Comparison of ENCODE assay signal across 8 cellular contexts in genomic region chr5:55306641-55307382, GRCh38. TPM values are rescaled to one million over a fixed set of nuclear protein-coding genes. Genes with fewer than 3 reads are reported as not detected.
DNase-seq lines count a peak whose midpoint lies in the region; ATAC-seq and TF ChIP-seq lines count a peak whose summit lies in the region.

No MANE protein-coding gene starts in this region.

- H3K27ac ChIP-seq in brain microvascular endothelial cell (peak overlapping the region; percentile 95), lung (ENCODE audit: low read depth in 1 of 2, low read length in 1 of 2) (peak overlapping the region; percentile 78 to 98)

- H3K36me3 ChIP-seq in brain microvascular endothelial cell (replicated peaks) (no peaks in the 10 kb centered on the region), lung (ENCODE audit: control insufficient read depth in 2 of 2, insufficient read depth in 2 of 2, low read length in 2 of 2) (peaks cover 0 to 1% of the 10 kb centered on the region in 2 donors)

- no peaks in the 10 kb centered on the region for H3K27me3 Mint-ChIP-seq in activated naive CD8-positive, alpha-beta T cell treated with anti-CD3 and anti-CD28 coated beads, Interleukin-2, amount 50 U/mL, for 24 hours

- DNase-seq in GM12864 (ENCODE audit: low read depth) = no peak
- peak; percentile 6 for DNase-seq in brain microvascular endothelial cell
- DNase-seq in lung (ENCODE audit: low spot score) = no peak
- no peak for DNase-seq in activated CD4-positive, alpha-beta T cell treated with anti-CD3 and anti-CD28 coated beads for 4 hours
- DNase-seq in COR-L47 (lab: John Stamatoyannopoulos, UW) = no peak
- DNase-seq in 8988T = no peak
- no peak for DNase-seq in activated naive CD8-positive, alpha-beta T cell treated with anti-CD3 and anti-CD28 coated beads, Interleukin-2, amount 50 U/mL, for 24 hours

- peaks cover 2 to 38% of the 10 kb centered on the region in 2 donors for H3K4me1 ChIP-seq in lung (ENCODE audit: control insufficient read depth in 2 of 2, insufficient read depth in 2 of 2, low read length in 2 of 2)

- peaks cover 18% of the 10 kb centered on the region for H3K36me3 Mint-ChIP-seq in activated naive CD8-positive, alpha-beta T cell treated with anti-CD3 and anti-CD28 coated beads, Interleukin-2, amount 50 U/mL, for 24 hours (ENCODE audit: low read depth)

- peaks cover 24% of the 10 kb centered on the region for H3K4me1 Mint-ChIP-seq in activated naive CD8-positive, alpha-beta T cell treated with anti-CD3 and anti-CD28 coated beads, Interleukin-2, amount 50 U/mL, for 24 hours

- no peaks in the 10 kb centered on the region for H3K9me3 ChIP-seq in lung (ENCODE audit: control insufficient read depth in 2 of 2, insufficient read depth in 1 of 2, low read length in 1 of 2)

- peak overlapping the region; percentile 79 for H3K4me3 ChIP-seq in GM12864 (ENCODE audit: low read depth, low read length)
- H3K4me3 ChIP-seq in brain microvascular endothelial cell (ENCODE audit: low read depth, low read length) = peak overlapping the region; percentile 89
- H3K4me3 ChIP-seq in lung = peak overlapping the region; percentile 92

- TF ChIP-seq CTCF in GM12864 (IDR thresholded peaks at IDR 0.05; ENCODE audit: low read depth, low read length, missing control alignments) (no peak), brain microvascular endothelial cell (IDR thresholded peaks at IDR 0.05; ENCODE audit: low read depth, low read length, missing control alignments) (no peak), lung (IDR thresholded peaks at IDR 0.05; ENCODE audit: control extremely low read depth, extremely low read depth) (no peak)

- WGBS in lung, 2 donors = 12 to 25% methylated on average over 12 of the region's 12 CpGs

- no peak overlapping the region for H3K27ac Mint-ChIP-seq in activated naive CD8-positive, alpha-beta T cell treated with anti-CD3 and anti-CD28 coated beads, Interleukin-2, amount 50 U/mL, for 24 hours

- H3K9me3 Mint-ChIP-seq in activated naive CD8-positive, alpha-beta T cell treated with anti-CD3 and anti-CD28 coated beads, Interleukin-2, amount 50 U/mL, for 24 hours = no peaks in the 10 kb centered on the region

- ATAC-seq in HG03378 (IDR thresholded peaks at IDR 0.05; ENCODE audit: unreplicated experiment) (peak; percentile 1), lung (ENCODE audit: insufficient read depth, low FRiP score) (peak; percentile 1)
- no peak for ATAC-seq in activated naive CD8-positive, alpha-beta T cell treated with anti-CD3 and anti-CD28 coated beads, Interleukin-2, amount 50 U/mL, for 24 hours

- H3K4me3 Mint-ChIP-seq in activated naive CD8-positive, alpha-beta T cell treated with anti-CD3 and anti-CD28 coated beads, Interleukin-2, amount 50 U/mL, for 24 hours = no peak overlapping the region

- in situ Hi-C loops in brain microvascular endothelial cell (cut with HindIII; ENCODE audit: low pct_ligation_motif_present, low sequenced_read_pairs) = no loop called here

- H3K27me3 ChIP-seq in brain microvascular endothelial cell (replicated peaks) = no peaks in the 10 kb centered on the region
- no peaks in the 10 kb centered on the region for H3K27me3 ChIP-seq in lung (ENCODE audit: control insufficient read depth, insufficient read depth)

RNA-seq across cellular contexts. Expression of gene DHX29, which starts 0.7 kb away (rescaled TPM):
- 10 to 100 TPM; 24.4 to 35.3 TPM for total RNA-seq in lung
- polyA plus RNA-seq in lung = 10 to 100 TPM in 1 of 2 donors, 1 to 10 TPM in 1; 8.0 to 13.7 TPM

RNA-seq across cellular contexts. Expression of gene MTREX, which starts 1.0 kb away (rescaled TPM):
- 10 to 100 TPM; 49.9 to 88.4 TPM for total RNA-seq in lung
- polyA plus RNA-seq in lung = 10 to 100 TPM; 17.4 to 22.0 TPM
